ENCODE assay signal across 8 cellular contexts in genomic region chr2:76197842-76198448, GRCh38.
A peak's percentile ranks its signal among the peaks of the same experiment; 100 is the strongest.
DNase-seq lines count a peak whose midpoint lies in the region; ATAC-seq, FAIRE-seq and TF ChIP-seq lines count a peak whose summit lies in the region.

No MANE protein-coding gene starts in this region.

- ATAC-seq in GM21723 (IDR thresholded peaks at IDR 0.05; ENCODE audit: unreplicated experiment) (peak; percentile 61), foreskin keratinocyte (peak; percentile 58), psoas muscle (no peak)

- FAIRE-seq in frontal cortex (lab: Jason Lieb, UNC) = no peak

- 17 to 23% (median 17%) methylated on average over 7 of the region's 7 CpGs for WGBS in psoas muscle, 3 donors

- no peaks in the 10 kb centered on the region for H3K36me3 ChIP-seq in psoas muscle (ENCODE audit: insufficient read depth in 1 of 2, low read depth in 1 of 2)

- TF ChIP-seq CTCF in foreskin keratinocyte (conservative IDR thresholded peaks at IDR 0.05) = peak; percentile 65
- TF ChIP-seq CTCF in psoas muscle (IDR thresholded peaks at IDR 0.05) = peak; percentile 68

- no peak overlapping the region for H3K4me3 ChIP-seq in psoas muscle

- H3K4me1 ChIP-seq in foreskin keratinocyte (no peaks in the 10 kb centered on the region), psoas muscle (no peaks in the 10 kb centered on the region)

- H3K27me3 ChIP-seq in foreskin keratinocyte (no peaks in the 10 kb centered on the region), psoas muscle (ENCODE audit: insufficient read depth in 3 of 3, low read length in 2 of 3) (no peaks in the 10 kb centered on the region)

- intact Hi-C loops in psoas muscle (cut with DNase I) = loop anchor here in 1 of 2 donors (5.0 kb wide), 1 partner anchor 404 kb away; no protein-coding TSS in a partner anchor

- H3K9me3 ChIP-seq in psoas muscle = no peaks in the 10 kb centered on the region

- H3K27ac ChIP-seq in foreskin keratinocyte (no peak overlapping the region), psoas muscle (no peak overlapping the region)

- peak; percentile 34 for DNase-seq in NOMO-1 treated with DMSO at 0.1 percent for 48 hours (lab: John Stamatoyannopoulos, UW; ENCODE audit: unreplicated experiment)
- DNase-seq in NOMO-1 treated with dmso at 0.1 percent for 144 hours (lab: John Stamatoyannopoulos, UW; ENCODE audit: unreplicated experiment) = no peak
- DNase-seq in NCI-H1048 (lab: John Stamatoyannopoulos, UW) = peak; percentile 22
- peak; percentile 65 for DNase-seq in activated CD4-positive, alpha-beta T cell treated with anti-CD3 and anti-CD28 coated beads for 48 hours
- peak; percentile 8 to 30 for DNase-seq in foreskin keratinocyte
- DNase-seq in psoas muscle = no peak
- DNase-seq in frontal cortex (ENCODE audit: low spot score in 2 of 2) = no peak

Comparison
In these comparisons a context has a peak if more than half of its experiments do, and no peak if none do; other contexts are left out.
1. DNase-seq: peak in NOMO-1 treated with DMSO at 0.1 percent for 48 hours (single experiment), NCI-H1048 (single experiment), activated CD4-positive, alpha-beta T cell treated with anti-CD3 and anti-CD28 coated beads for 48 hours (single experiment) and foreskin keratinocyte (2 of 2); none in NOMO-1 treated with dmso at 0.1 percent for 144 hours (single experiment), psoas muscle (0 of 2) and frontal cortex (0 of 2).
2. ATAC-seq: peak in GM21723 (single experiment) and foreskin keratinocyte (single experiment); none in psoas muscle (0 of 4).